ENCODE assay signal across 9 cellular contexts in the genomic region with DNA sequence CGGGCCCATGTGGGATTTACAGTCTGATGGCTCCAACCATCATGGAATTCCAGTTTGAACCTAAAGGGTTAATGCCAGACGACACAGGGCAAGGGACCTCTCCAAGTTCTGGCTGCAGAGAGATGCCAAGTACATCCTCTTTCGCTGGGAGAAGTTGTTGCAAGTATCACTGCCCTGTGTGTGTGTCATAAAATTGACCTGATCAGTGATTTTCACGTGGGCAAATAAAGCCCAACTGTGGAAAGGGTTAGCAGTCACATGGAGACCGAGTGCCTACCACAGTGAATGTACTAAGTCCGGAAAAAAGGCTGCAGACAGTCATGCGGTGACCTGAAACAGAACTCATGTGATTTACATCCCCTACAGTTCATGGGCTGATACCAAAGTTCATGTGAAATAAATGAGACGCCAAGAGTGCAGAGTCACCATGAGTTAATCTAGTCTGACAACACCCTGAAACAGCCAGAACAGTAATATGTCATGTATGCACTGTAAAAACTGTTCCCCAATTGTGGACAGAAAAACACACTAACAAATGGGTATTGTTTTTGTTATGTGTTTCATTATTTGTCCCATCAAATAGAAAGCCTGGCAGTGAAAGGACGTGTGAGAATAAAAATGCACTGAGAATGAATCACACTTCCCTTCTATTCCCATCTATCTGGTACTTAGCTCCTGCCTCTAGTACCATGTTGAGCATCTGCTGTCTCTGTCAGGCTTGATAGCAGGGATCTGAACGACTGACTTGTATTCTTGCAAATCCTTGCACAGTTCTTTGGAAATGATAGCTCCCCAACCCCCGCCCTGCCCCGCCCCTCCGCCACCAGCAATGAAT.
DNase-seq lines count a peak whose midpoint lies in the region; ATAC-seq and TF ChIP-seq lines count a peak whose summit lies in the region.
"Had no signal": no experiment of that assay in that cellular context is flagged by ENCODE, and none has a peak within 500 bp of the region (broad histone marks: within the 10 kb centered on the region; RNA-seq: fewer than 3 reads in every experiment).

No MANE protein-coding gene starts in this region.

- no peak overlapping the region for H3K4me3 Mint-ChIP-seq in activated T-helper 2 cell treated with anti-CD3 and anti-CD28 coated beads, Interferon-gamma antibody, Interleukin-2, Interleukin-4, amounts not matched to agents 10 μg/mL and 5 μg/mL and 100 μg/mL, durations not matched to agents 14 hours and 24 hours and 36 hours (ENCODE audit: low read depth)

- DNase-seq in EL, result peak; percentile 85
- DNase-seq in SW480 (ENCODE audit: low spot score), result peak; percentile 44
- DNase-seq in head of caudate nucleus, result peak in 25 of 42 donors; percentile 5 to 79 (median 39)
- no peak for DNase-seq in sciatic nerve (ENCODE audit: low spot score)
- DNase-seq in OCI-LY7 (ENCODE audit: low spot score), result no peak
- no peak for DNase-seq in activated T-helper 2 cell treated with anti-CD3 and anti-CD28 coated beads, Interferon-gamma antibody, Interleukin-2, Interleukin-4, amounts not matched to agents 10 μg/mL and 5 μg/mL and 100 μg/mL, durations not matched to agents 14 hours and 24 hours and 36 hours (ENCODE audit: low spot score)
- DNase-seq in HK-2 (ENCODE audit: unreplicated experiment), result no peak
- DNase-seq: activated CD4-positive, alpha-beta T cell treated with anti-CD3 and anti-CD28 coated beads for 1 hour had no signal

- intact Hi-C loops in head of caudate nucleus (cut with DNase I) (no loop called here), sciatic nerve (cut with DNase I) (no loop called here), OCI-LY7 (cut with micrococcal nuclease; ENCODE audit: unreplicated experiment) (no loop called here)
- intact Hi-C loops in activated T-helper 2 cell treated with anti-CD3 and anti-CD28 coated beads, Interferon-gamma antibody, Interleukin-2, Interleukin-4, amounts not matched to agents 10 μg/mL and 5 μg/mL and 100 μg/mL, durations not matched to agents 14 hours and 24 hours and 36 hours (cut with micrococcal nuclease), result no loop called here

- no peak overlapping the region for H3K27ac ChIP-seq in OCI-LY7 (ENCODE audit: low read depth, low read length, poor library complexity, severe bottlenecking)

- no peak overlapping the region for H3K4me2 ChIP-seq in OCI-LY7 (ENCODE audit: low read length)

- ATAC-seq in sciatic nerve, result peak; percentile 76
- ATAC-seq in HG02798 (IDR thresholded peaks at IDR 0.05; ENCODE audit: poor library complexity, unreplicated experiment), result no peak

- POLR2A ChIA-PET in OCI-LY7 (lab: Charles Lee), result no interaction called here

- H3K4me1 ChIP-seq in OCI-LY7 (ENCODE audit: insufficient read depth, low read length, poor library complexity, severe bottlenecking), result no peaks in the 10 kb centered on the region

- H3K36me3 Mint-ChIP-seq in activated T-helper 2 cell treated with anti-CD3 and anti-CD28 coated beads, Interferon-gamma antibody, Interleukin-2, Interleukin-4, amounts not matched to agents 10 μg/mL and 5 μg/mL and 100 μg/mL, durations not matched to agents 14 hours and 24 hours and 36 hours (ENCODE audit: low read depth), result peaks cover 38% of the 10 kb centered on the region

- BruUV-seq in OCI-LY7 (replicated peaks; lab: Mats Ljungman, UMichigan), result no TSS peak

- CTCF ChIA-PET in OCI-LY7 (lab: Charles Lee; ENCODE audit: unreplicated experiment), result no interaction called here

- no peak overlapping the region for H2AFZ ChIP-seq in OCI-LY7 (ENCODE audit: low read length)

- no peak overlapping the region for H3K27ac Mint-ChIP-seq in activated T-helper 2 cell treated with anti-CD3 and anti-CD28 coated beads, Interferon-gamma antibody, Interleukin-2, Interleukin-4, amounts not matched to agents 10 μg/mL and 5 μg/mL and 100 μg/mL, durations not matched to agents 14 hours and 24 hours and 36 hours

- no peaks in the 10 kb centered on the region for H3K9me2 ChIP-seq in OCI-LY7 (ENCODE audit: insufficient read depth, low read length)

- no peaks in the 10 kb centered on the region for H3K79me2 ChIP-seq in OCI-LY7 (ENCODE audit: insufficient read depth, low read depth, low read length)

- peaks cover 17% of the 10 kb centered on the region for H3K4me1 Mint-ChIP-seq in activated T-helper 2 cell treated with anti-CD3 and anti-CD28 coated beads, Interferon-gamma antibody, Interleukin-2, Interleukin-4, amounts not matched to agents 10 μg/mL and 5 μg/mL and 100 μg/mL, durations not matched to agents 14 hours and 24 hours and 36 hours (ENCODE audit: low read depth)

- no peaks in the 10 kb centered on the region for H3K36me3 ChIP-seq in OCI-LY7 (ENCODE audit: insufficient read depth, low read length)

- H3K9me3 ChIP-seq in OCI-LY7 (ENCODE audit: low read length), result no peaks in the 10 kb centered on the region

- H3K4me3 ChIP-seq in OCI-LY7 (ENCODE audit: low read depth, low read length, poor library complexity, severe bottlenecking), result no peak overlapping the region

- H3K27me3 Mint-ChIP-seq in activated T-helper 2 cell treated with anti-CD3 and anti-CD28 coated beads, Interferon-gamma antibody, Interleukin-2, Interleukin-4, amounts not matched to agents 10 μg/mL and 5 μg/mL and 100 μg/mL, durations not matched to agents 14 hours and 24 hours and 36 hours (ENCODE audit: low read depth), result no peaks in the 10 kb centered on the region

- no peak for TF ChIP-seq CTCF in OCI-LY7 (conservative IDR thresholded peaks at IDR 0.05; ENCODE audit: low read length)

- no peaks in the 10 kb centered on the region for H4K20me1 ChIP-seq in OCI-LY7 (ENCODE audit: insufficient read depth, low read length)

- H3K9me3 Mint-ChIP-seq in activated T-helper 2 cell treated with anti-CD3 and anti-CD28 coated beads, Interferon-gamma antibody, Interleukin-2, Interleukin-4, amounts not matched to agents 10 μg/mL and 5 μg/mL and 100 μg/mL, durations not matched to agents 14 hours and 24 hours and 36 hours, result no peaks in the 10 kb centered on the region

Comparison
In these comparisons a context has a peak if more than half of its experiments do, and no peak if none do; other contexts are left out.
1. DNase-seq: peak in EL (single experiment), SW480 (single experiment) and head of caudate nucleus (25 of 42); none in sciatic nerve (single experiment), OCI-LY7 (single experiment), activated T-helper 2 cell treated with anti-CD3 and anti-CD28 coated beads, Interferon-gamma antibody, Interleukin-2, Interleukin-4, amounts not matched to agents 10 μg/mL and 5 μg/mL and 100 μg/mL, durations not matched to agents 14 hours and 24 hours and 36 hours (single experiment) and HK-2 (single experiment).